In genomic region chr7:155804431-155804831, GRCh38 we compare ENCODE assay signal across 1 cellular context.
TF ChIP-seq lines count a peak whose summit lies in the region.

No MANE protein-coding gene starts in this region.

TF ChIP-seq in WTC11, 78 proteins besides CTCF, POLR2A, EP300 and RAD21 (continued from another document):
- TF ChIP-seq, protein P1, sequence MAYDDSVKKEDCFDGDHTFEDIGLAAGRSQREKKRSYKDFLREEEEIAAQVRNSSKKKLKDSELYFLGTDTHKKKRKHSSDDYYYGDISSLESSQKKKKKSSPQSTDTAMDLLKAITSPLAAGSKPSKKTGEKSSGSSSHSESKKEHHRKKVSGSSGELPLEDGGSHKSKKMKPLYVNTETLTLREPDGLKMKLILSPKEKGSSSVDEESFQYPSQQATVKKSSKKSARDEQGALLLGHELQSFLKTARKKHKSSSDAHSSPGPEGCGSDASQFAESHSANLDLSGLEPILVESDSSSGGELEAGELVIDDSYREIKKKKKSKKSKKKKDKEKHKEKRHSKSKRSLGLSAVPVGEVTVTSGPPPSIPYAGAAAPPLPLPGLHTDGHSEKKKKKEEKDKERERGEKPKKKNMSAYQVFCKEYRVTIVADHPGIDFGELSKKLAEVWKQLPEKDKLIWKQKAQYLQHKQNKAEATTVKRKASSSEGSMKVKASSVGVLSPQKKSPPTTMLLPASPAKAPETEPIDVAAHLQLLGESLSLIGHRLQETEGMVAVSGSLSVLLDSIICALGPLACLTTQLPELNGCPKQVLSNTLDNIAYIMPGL (CRISPR knock-in tag; IDR thresholded peaks at IDR 0.05) = no peak
- TF ChIP-seq RELA (CRISPR knock-in tag; IDR thresholded peaks at IDR 0.05; ENCODE audit: borderline replicate concordance) (no peak), ZNF121 (CRISPR knock-in tag; IDR thresholded peaks at IDR 0.05) (no peak), ATF2 (CRISPR knock-in tag; IDR thresholded peaks at IDR 0.05; ENCODE audit: borderline replicate concordance, low read depth) (no peak)
